16 cellular contexts compared by ENCODE assay signal in genomic region chr3:189531271-189531670, GRCh38.
"Had no signal": no experiment of that assay in that cellular context is flagged by ENCODE, and none has a peak within 500 bp of the region (broad histone marks: within the 10 kb centered on the region; RNA-seq: fewer than 3 reads in every experiment).

No MANE protein-coding gene starts in this region.

- H3K27ac Mint-ChIP-seq: activated naive CD4-positive, alpha-beta T cell treated with anti-CD3 and anti-CD28 coated beads for 36 hours; dendritic cell treated with granulocyte-macrophage colony-stimulating factor and Interleukin-4, amounts not matched to agents 40 ng/mL and 50 ng/mL, for 4 days; nephron progenitor cell; T-cell; WTC11 had no signal

- ATAC-seq: heart right ventricle, T-cell, WTC11 had no signal

- H3K9me3 ChIP-seq: adrenal gland, SK-N-SH had no signal

- H3K36me3 Mint-ChIP-seq: T-cell, WTC11 had no signal

- DNase-seq: activated CD8-positive, alpha-beta memory T cell treated with anti-CD3 and anti-CD28 coated beads for 24 hours; activated naive CD4-positive, alpha-beta T cell treated with anti-CD3 and anti-CD28 coated beads for 36 hours; adrenal gland; effector CD8-positive, alpha-beta T cell; esophagus squamous epithelium; heart right ventricle; left ventricle myocardium inferior; midbrain; nephron progenitor cell; nucleus accumbens; SK-N-SH; stomach; T-cell; trophoblast cell had no signal

- H3K4me2 ChIP-seq: SK-N-SH had no signal

- H3K27ac ChIP-seq: adrenal gland, esophagus squamous epithelium, heart right ventricle, left ventricle myocardium inferior, stomach had no signal

- H3K4me1 ChIP-seq: adrenal gland, heart right ventricle, left ventricle myocardium inferior, stomach had no signal

- H3K4me1 Mint-ChIP-seq: nephron progenitor cell, WTC11 had no signal

- H3K9ac ChIP-seq: SK-N-SH had no signal

- H3K27me3 ChIP-seq: adrenal gland, esophagus squamous epithelium, heart right ventricle, stomach had no signal

- H3K27me3 Mint-ChIP-seq: T-cell had no signal

- H3K9me2 ChIP-seq: SK-N-SH had no signal

- H3K36me3 ChIP-seq: adrenal gland, esophagus squamous epithelium, heart right ventricle, left ventricle myocardium inferior, stomach had no signal

- H3K4me3 Mint-ChIP-seq: activated naive CD4-positive, alpha-beta T cell treated with anti-CD3 and anti-CD28 coated beads for 36 hours; dendritic cell treated with granulocyte-macrophage colony-stimulating factor and Interleukin-4, amounts not matched to agents 40 ng/mL and 50 ng/mL, for 4 days; nephron progenitor cell; T-cell; WTC11 had no signal

- H3K4me3 ChIP-seq: adrenal gland, esophagus squamous epithelium, heart right ventricle, left ventricle myocardium inferior, stomach had no signal
